ENCODE assay signal across 8 cellular contexts in genomic region chr10:95758351-95759025, GRCh38. TPM values are rescaled to one million over a fixed set of nuclear protein-coding genes. Genes with fewer than 3 reads are reported as not detected.
DNase-seq lines count a peak whose midpoint lies in the region; ATAC-seq and TF ChIP-seq lines count a peak whose summit lies in the region.

No MANE protein-coding gene starts in this region.

- peak overlapping the region; percentile 73 for H3K4me2 ChIP-seq in SU-DHL-6 (ENCODE audit: low read depth, low read length, poor library complexity, severe bottlenecking)

- H3K27ac ChIP-seq in SU-DHL-6 (ENCODE audit: low read depth, low read length): peak overlapping the region; percentile 92

- H3K9me2 ChIP-seq in SU-DHL-6 (replicated peaks; ENCODE audit: insufficient read depth, low read length): no peaks in the 10 kb centered on the region

- peak overlapping the region; percentile 38 for H2AFZ ChIP-seq in SU-DHL-6 (ENCODE audit: low read depth, low read length, severe bottlenecking)

- no peaks in the 10 kb centered on the region for H3K9me3 ChIP-seq in SU-DHL-6 (ENCODE audit: insufficient read depth, low read length)

- ATAC-seq in GM18907 (IDR thresholded peaks at IDR 0.05; ENCODE audit: unreplicated experiment): peak; percentile 60
- peak; percentile 39 for ATAC-seq in HG02678 (IDR thresholded peaks at IDR 0.05; ENCODE audit: unreplicated experiment)
- ATAC-seq in natural killer cell treated with Interleukin-12 subunit alpha and Interleukin-12 subunit beta and Interleukin-15 and Interleukin-18, amount 100 ng/mL, for 72 hours: peak; percentile 86 to 89

- no peaks in the 10 kb centered on the region for H3K36me3 ChIP-seq in SU-DHL-6 (ENCODE audit: low read length)

- 0 out of 2 replicates have a peak, but pooled peaks cover 5% of the 10 kb centered on the region for H3K79me2 ChIP-seq in SU-DHL-6 (ENCODE audit: insufficient read depth, low read length)

- peaks cover 47 to 55% of the 10 kb centered on the region in 2 donors for H3K4me1 Mint-ChIP-seq in natural killer cell treated with Interleukin-12 subunit alpha and Interleukin-12 subunit beta and Interleukin-15 and Interleukin-18, amount 100 ng/mL, for 72 hours (ENCODE audit: low read depth in 2 of 2)
- H3K4me1 Mint-ChIP-seq in type B pancreatic cell (ENCODE audit: unreplicated experiment): peaks cover 15% of the 10 kb centered on the region

- peak overlapping the region; percentile 41 for H3K4me3 ChIP-seq in SU-DHL-6 (ENCODE audit: insufficient read depth, low read length, poor library complexity, severe bottlenecking)

- H3K9ac ChIP-seq in SU-DHL-6 (ENCODE audit: low read length): peak overlapping the region; percentile 44

- H3K36me3 Mint-ChIP-seq in natural killer cell treated with Interleukin-12 subunit alpha and Interleukin-12 subunit beta and Interleukin-15 and Interleukin-18, amount 100 ng/mL, for 72 hours: peaks cover 8% of the 10 kb centered on the region
- H3K36me3 Mint-ChIP-seq in type B pancreatic cell: no peaks in the 10 kb centered on the region

- peak overlapping the region; percentile 85 for H3K4me3 Mint-ChIP-seq in natural killer cell treated with Interleukin-12 subunit alpha and Interleukin-12 subunit beta and Interleukin-15 and Interleukin-18, amount 100 ng/mL, for 72 hours
- H3K4me3 Mint-ChIP-seq in type B pancreatic cell: no peak overlapping the region

- no peaks in the 10 kb centered on the region for H3K9me3 Mint-ChIP-seq in natural killer cell treated with Interleukin-12 subunit alpha and Interleukin-12 subunit beta and Interleukin-15 and Interleukin-18, amount 100 ng/mL, for 72 hours
- H3K9me3 Mint-ChIP-seq in type B pancreatic cell: no peaks in the 10 kb centered on the region

- peaks cover 44% of the 10 kb centered on the region for H3F3A ChIP-seq in SU-DHL-6 (ENCODE audit: insufficient read depth)

- DNase-seq in natural killer cell treated with Interleukin-12 subunit alpha and Interleukin-12 subunit beta and Interleukin-15 and Interleukin-18, amount 100 ng/mL, for 72 hours (ENCODE audit: low spot score): peak; percentile 74
- DNase-seq in type B pancreatic cell (ENCODE audit: extremely low spot score, unreplicated experiment) (no peak), NCI-H69 (lab: John Stamatoyannopoulos, UW) (no peak)
- DNase-seq in activated CD4-positive, alpha-beta T cell treated with anti-CD3 and anti-CD28 coated beads, Interleukin-2, amount 50 U/mL, for 1 hour: no peak
- DNase-seq in central memory CD4-positive, alpha-beta T cell: no peak

- no peaks in the 10 kb centered on the region for H4K20me1 ChIP-seq in SU-DHL-6 (ENCODE audit: low read depth, low read length)

- TF ChIP-seq CTCF in SU-DHL-6 (IDR thresholded peaks at IDR 0.05; ENCODE audit: insufficient read depth, low read length, poor library complexity, severe bottlenecking) (no peak), type B pancreatic cell (conservative IDR thresholded peaks at IDR 0.05) (no peak)

- peak overlapping the region; percentile 87 to 89 for H3K27ac Mint-ChIP-seq in natural killer cell treated with Interleukin-12 subunit alpha and Interleukin-12 subunit beta and Interleukin-15 and Interleukin-18, amount 100 ng/mL, for 72 hours
- no peak overlapping the region for H3K27ac Mint-ChIP-seq in type B pancreatic cell

- no peaks in the 10 kb centered on the region for H3K27me3 ChIP-seq in SU-DHL-6 (ENCODE audit: low read length)

- peaks cover 2 to 6% of the 10 kb centered on the region in 2 donors for H3K27me3 Mint-ChIP-seq in natural killer cell treated with Interleukin-12 subunit alpha and Interleukin-12 subunit beta and Interleukin-15 and Interleukin-18, amount 100 ng/mL, for 72 hours
- H3K27me3 Mint-ChIP-seq in type B pancreatic cell: peaks cover 19% of the 10 kb centered on the region

RNA-seq across cellular contexts. Expression of gene ENTPD1, which starts 2.5 kb away (rescaled TPM):
- total RNA-seq in natural killer cell treated with Interleukin-12 subunit alpha and Interleukin-12 subunit beta and Interleukin-15 and Interleukin-18, amount 100 ng/mL, for 72 hours: 100 to 1,000 TPM in 1 of 2 donors, 10 to 100 TPM in 1; 56.4 to 111 TPM
- total RNA-seq in type B pancreatic cell (ENCODE audit: low replicate concordance): 0.69 and 1.0 TPM in 2 replicates

Comparison
In these comparisons a context has a peak if more than half of its experiments do, and no peak if none do; other contexts are left out.
1. RNA of gene ENTPD1, which starts 2.5 kb away (total RNA-seq): 56.4 to 111 TPM in natural killer cell treated with Interleukin-12 subunit alpha and Interleukin-12 subunit beta and Interleukin-15 and Interleukin-18, amount 100 ng/mL, for 72 hours; 0.69 to 1.0 TPM in type B pancreatic cell; every median in the first group is over 10 times any median in the second.
2. Peak in every context shown above with its lines, with median percentiles within 50 percentile points of each other: ATAC-seq.